Comparison of ENCODE assay signal across 11 cellular contexts in the genomic region with DNA sequence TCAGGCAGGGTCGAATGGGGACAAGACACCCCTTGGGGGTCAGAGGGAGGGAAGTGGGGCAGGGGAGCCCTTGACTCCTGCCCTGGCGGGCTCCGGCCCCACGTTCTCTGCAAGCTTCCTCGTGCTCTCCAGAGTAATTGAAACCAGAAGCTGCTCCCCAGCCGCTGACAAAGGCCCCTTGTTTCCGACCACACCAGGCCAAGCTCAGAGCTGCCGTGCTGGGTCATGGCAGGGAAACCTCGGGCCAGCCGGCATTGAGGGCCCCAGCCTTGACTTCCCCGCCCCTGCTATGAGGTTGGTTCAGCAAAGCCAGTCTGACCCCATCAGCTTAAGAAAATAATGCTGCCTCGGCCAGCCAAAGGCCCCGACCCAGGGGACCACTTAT. TPM values are rescaled to one million over a fixed set of nuclear protein-coding genes. Genes with fewer than 3 reads are reported as not detected.
DNase-seq lines count a peak whose midpoint lies in the region; ATAC-seq lines count a peak whose summit lies in the region.
"Had no signal": no experiment of that assay in that cellular context is flagged by ENCODE, and none has a peak within 500 bp of the region (broad histone marks: within the 10 kb centered on the region; RNA-seq: fewer than 3 reads in every experiment).

No MANE protein-coding gene starts in this region.

- no peak overlapping the region for H3K4me3 ChIP-seq in mesendoderm (ENCODE audit: low read length)

- H3K27ac ChIP-seq in mesendoderm (ENCODE audit: low read depth, low read length) (no peak overlapping the region), substantia nigra (ENCODE audit: low read depth, low read length, poor library complexity, severe bottlenecking) (peak overlapping the region; percentile 57)

- peak overlapping the region; percentile 36 for H3K56ac ChIP-seq in mesendoderm (ENCODE audit: low read length)

- H3K4ac ChIP-seq in mesendoderm (ENCODE audit: low read depth, low read length): no peak overlapping the region

- H3K27ac Mint-ChIP-seq in T-helper 17 cell: no peak overlapping the region

- H4K5ac ChIP-seq in mesendoderm (ENCODE audit: low read length): no peak overlapping the region

- H3K36me3 Mint-ChIP-seq in T-helper 17 cell (ENCODE audit: low read depth): no peaks in the 10 kb centered on the region

- H2BK120ac ChIP-seq in mesendoderm (ENCODE audit: low read depth, low read length): no peak overlapping the region

- no peaks in the 10 kb centered on the region for H3K36me3 ChIP-seq in mesendoderm (ENCODE audit: control insufficient read depth, insufficient read depth, low read length)

- no peak overlapping the region for H4K8ac ChIP-seq in mesendoderm (ENCODE audit: low read depth, low read length)

- H3K9me3 ChIP-seq in T-helper 17 cell (ENCODE audit: control insufficient read depth, low read length, poor library complexity, severe bottlenecking): no peaks in the 10 kb centered on the region

- no peak for ATAC-seq in HG03354 (IDR thresholded peaks at IDR 0.05; ENCODE audit: poor library complexity, severe bottlenecking, unreplicated experiment)
- ATAC-seq in T-helper 17 cell: no peak

- DNase-seq in RPMI7951 (ENCODE audit: low read depth) (peak; percentile 29), fibroblast of gingiva (ENCODE audit: low read depth) (peak; percentile 43), mesendoderm (no peak), substantia nigra (lab: John Stamatoyannopoulos, UW) (peak in 33 of 49 donors; percentile 19 to 73 (median 45)), T-helper 17 cell (no peak), GM03348 (ENCODE audit: low spot score) (no peak)
- DNase-seq in stimulated activated naive CD4-positive, alpha-beta T cell treated with Interleukin-2 at 50 U/mL for 16 hours (lab: John Stamatoyannopoulos, UW): no peak
- DNase-seq: NCI-H1694, T1000 had no signal

- H2BK5ac ChIP-seq in mesendoderm (ENCODE audit: low read length): no peak overlapping the region

- no peak overlapping the region for H3K9ac ChIP-seq in mesendoderm (ENCODE audit: low read length)

- H3K18ac ChIP-seq in mesendoderm (ENCODE audit: low read length): no peak overlapping the region

- no peak overlapping the region for H3K4me2 ChIP-seq in mesendoderm (ENCODE audit: low read length)

- H3K4me1 ChIP-seq in mesendoderm (ENCODE audit: control insufficient read depth, low read depth, low read length): peaks cover 3% of the 10 kb centered on the region

- no peaks in the 10 kb centered on the region for H3K79me1 ChIP-seq in mesendoderm (ENCODE audit: low read length)

- no CpG with 5 or more reads among the region's 13 CpGs for WGBS in mesendoderm (ENCODE audit: extremely low coverage, insufficient coverage, low lambda C conversion rate)

- H2BK15ac ChIP-seq in mesendoderm (replicated peaks; ENCODE audit: low read depth): no peak overlapping the region

- no peak overlapping the region for H2AK5ac ChIP-seq in mesendoderm (ENCODE audit: low read length)

- H3K23ac ChIP-seq in mesendoderm (ENCODE audit: low read length): no peak overlapping the region

- H3K27me3 ChIP-seq in mesendoderm (ENCODE audit: insufficient read depth, low read length, poor library complexity): no peaks in the 10 kb centered on the region

- peaks cover 12% of the 10 kb centered on the region for H3K4me1 Mint-ChIP-seq in T-helper 17 cell

- H3K79me2 ChIP-seq in mesendoderm (ENCODE audit: control insufficient read depth, insufficient read depth, low read length): no peaks in the 10 kb centered on the region

- no peak overlapping the region for H3K4me3 Mint-ChIP-seq in T-helper 17 cell
- H3K4me3 Mint-ChIP-seq: brain had no signal

- H3K27me3 Mint-ChIP-seq in T-helper 17 cell: no peaks in the 10 kb centered on the region
- H3K27me3 Mint-ChIP-seq: brain had no signal

RNA-seq across cellular contexts. Expression of a gene that starts 43.3 kb away (rescaled TPM):
- 13.6 and 16.4 TPM in 2 replicates for total RNA-seq in RPMI7951 (2014; rRNA removed; shearing (Covaris generic))
- 16.4 TPM for polyA plus RNA-seq in mesendoderm (2013, experiment 1 of 2)
- 16.9 TPM for polyA plus RNA-seq in mesendoderm (2013, experiment 2 of 2)
- total RNA-seq in T-helper 17 cell: 1 to 10 TPM; 7.4 to 8.3 TPM

Comparison
In these comparisons a context has a peak if more than half of its experiments do, and no peak if none do; other contexts are left out.
1. DNase-seq: peak in RPMI7951 (single experiment), fibroblast of gingiva (single experiment) and substantia nigra (33 of 49); none in mesendoderm (single experiment), T-helper 17 cell (0 of 3), GM03348 (single experiment) and stimulated activated naive CD4-positive, alpha-beta T cell treated with Interleukin-2 at 50 U/mL for 16 hours (single experiment).